Comparison of ENCODE assay signal across 19 cellular contexts in the genomic region with DNA sequence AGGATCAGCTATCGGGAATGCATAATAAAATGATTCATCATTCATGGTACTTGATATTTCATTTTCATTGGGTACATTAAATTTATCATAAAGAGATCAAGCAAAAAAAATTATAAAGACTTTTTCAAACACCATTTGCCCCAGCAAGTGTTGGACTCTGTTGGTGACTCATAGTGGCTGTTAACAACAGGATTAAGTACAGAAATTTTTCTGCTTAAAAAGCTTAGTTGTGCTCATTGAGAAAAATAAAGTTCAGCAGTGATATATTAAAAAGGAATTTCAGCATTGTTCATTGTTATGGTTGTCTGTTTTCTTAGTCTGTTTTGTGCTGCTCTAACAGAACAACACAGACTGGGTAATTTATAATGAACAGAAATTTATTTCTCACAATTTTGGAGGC.
DNase-seq lines count a peak whose midpoint lies in the region; TF ChIP-seq lines count a peak whose summit lies in the region.
"Had no signal": no experiment of that assay in that cellular context is flagged by ENCODE, and none has a peak within 500 bp of the region (broad histone marks: within the 10 kb centered on the region; RNA-seq: fewer than 3 reads in every experiment).

No MANE protein-coding gene starts in this region.

- H3K4me3 ChIP-seq in epithelial cell of esophagus (ENCODE audit: low read length) (no peak overlapping the region), retinal pigment epithelial cell (ENCODE audit: low read length) (no peak overlapping the region)
- H3K4me3 ChIP-seq: K562 had no signal

- no peak overlapping the region for H3K27ac ChIP-seq in substantia nigra (ENCODE audit: low read depth, low read length, poor library complexity, severe bottlenecking)

- DNase-seq in COLO829 (ENCODE audit: low spot score) (peak; percentile 3), RKO (ENCODE audit: low spot score) (peak; percentile 4), epithelial cell of esophagus (ENCODE audit: low read depth) (peak; percentile 18), retinal pigment epithelial cell (ENCODE audit: low read depth) (peak; percentile 83), germinal center (ENCODE audit: low spot score) (no peak), substantia nigra (lab: John Stamatoyannopoulos, UW) (no peak)
- DNase-seq in effector CD8-positive, alpha-beta T cell (lab: John Stamatoyannopoulos, UW): no peak
- DNase-seq: 8988T; AML-193; C1 segment of cervical spinal cord; Calu3; CD8-positive, alpha-beta T cell; DMS153; H7; HFFc6; NCI-H1092; NCI-H1436; NCI-H187 treated with DMSO at 0.1 percent for 48 hours had no signal

- TF ChIP-seq CTCF in epithelial cell of esophagus (IDR thresholded peaks at IDR 0.05; ENCODE audit: insufficient read depth, low read depth, low read length, missing control alignments): no peak
- TF ChIP-seq CTCF in retinal pigment epithelial cell (conservative IDR thresholded peaks at IDR 0.05; ENCODE audit: low read depth, low read length): no peak

Comparison
In these comparisons a context has a peak if more than half of its experiments do, and no peak if none do; other contexts are left out.
1. DNase-seq: peak in COLO829 (single experiment), RKO (single experiment), epithelial cell of esophagus (single experiment) and retinal pigment epithelial cell (single experiment); none in germinal center (single experiment), effector CD8-positive, alpha-beta T cell (single experiment) and substantia nigra (0 of 49).